ENCODE assay signal across 28 cellular contexts in genomic region chr21:29511076-29511475, GRCh38.
"Had no signal": no experiment of that assay in that cellular context is flagged by ENCODE, and none has a peak within 500 bp of the region (broad histone marks: within the 10 kb centered on the region; RNA-seq: fewer than 3 reads in every experiment).

No MANE protein-coding gene starts in this region.

- H3K4me1 Mint-ChIP-seq: activated naive CD4-positive, alpha-beta T cell treated with anti-CD3 and anti-CD28 coated beads, Interleukin-2, amount 10 ng/mL, durations not matched to agents 7 days and 5 days; activated naive CD8-positive, alpha-beta T cell treated with anti-CD3 and anti-CD28 coated beads, Interleukin-2, amount 10 ng/mL, durations not matched to agents 7 days and 5 days; immature natural killer cell had no signal

- H3K27ac Mint-ChIP-seq: activated naive CD4-positive, alpha-beta T cell treated with anti-CD3 and anti-CD28 coated beads, Interleukin-2, amount 10 ng/mL, durations not matched to agents 7 days and 5 days; activated naive CD8-positive, alpha-beta T cell treated with anti-CD3 and anti-CD28 coated beads, Interleukin-2, amount 10 ng/mL, durations not matched to agents 7 days and 5 days; activated T-helper 1 cell treated with anti-CD3 and anti-CD28 coated beads, Interleukin-12 subunit alpha, Interleukin-12 subunit beta, Interleukin-2, Interleukin-4 antibody, amounts not matched to agents 30 ng/mL and 10 ng/mL and 1 ng/mL, durations not matched to agents 14 hours and 24 hours and 36 hours; immature natural killer cell; memory B cell; naive thymus-derived CD8-positive, alpha-beta T cell had no signal

- H3K27me3 ChIP-seq: ascending aorta, foreskin keratinocyte, heart left ventricle, tibial nerve had no signal

- DNase-seq: activated CD4-positive, alpha-beta T cell treated with anti-CD3 and anti-CD28 coated beads for 48 hours; activated CD4-positive, alpha-beta T cell treated with anti-CD3 and anti-CD28 coated beads, Interleukin-2, amount 50 U/mL, for 48 hours; activated CD8-positive, alpha-beta memory T cell treated with anti-CD3 and anti-CD28 coated beads for 24 hours; activated gamma-delta T cell; activated naive CD4-positive, alpha-beta T cell treated with anti-CD3 and anti-CD28 coated beads, Interleukin-2, amount 10 ng/mL, durations not matched to agents 7 days and 5 days; activated naive CD8-positive, alpha-beta T cell treated with anti-CD3 and anti-CD28 coated beads, Interleukin-2, amount 10 ng/mL, durations not matched to agents 7 days and 5 days; activated T-cell treated with anti-CD3 and anti-CD28 coated beads, Interleukin-2, amount 50 U/mL, for 1 hour; effector CD8-positive, alpha-beta T cell; erythroblast; foreskin keratinocyte; heart left ventricle; immature natural killer cell; midbrain; naive thymus-derived CD8-positive, alpha-beta T cell; nucleus accumbens; posterior cingulate gyrus; right cardiac atrium; stimulated activated CD4-positive, alpha-beta T cell treated with anti-CD3 and anti-CD28 coated beads, Interleukin-2, amount 100 ng/mL, for 48 hours; stimulated activated naive CD4-positive, alpha-beta T cell treated with Interleukin-2 at 50 U/mL for 16 hours; WERI-Rb-1 had no signal

- FAIRE-seq: colon, endometrium, TTC549 had no signal

- H3K27me3 Mint-ChIP-seq: activated naive CD4-positive, alpha-beta T cell treated with anti-CD3 and anti-CD28 coated beads, Interleukin-2, amount 10 ng/mL, durations not matched to agents 7 days and 5 days; activated naive CD8-positive, alpha-beta T cell treated with anti-CD3 and anti-CD28 coated beads, Interleukin-2, amount 10 ng/mL, durations not matched to agents 7 days and 5 days; memory B cell; naive thymus-derived CD8-positive, alpha-beta T cell had no signal

- H3K27ac ChIP-seq: ascending aorta, foreskin keratinocyte, heart left ventricle, tibial nerve, WERI-Rb-1 had no signal

- H3K4me1 ChIP-seq: ascending aorta, foreskin keratinocyte, heart left ventricle, tibial nerve had no signal

- H3K4me3 Mint-ChIP-seq: activated naive CD4-positive, alpha-beta T cell treated with anti-CD3 and anti-CD28 coated beads, Interleukin-2, amount 10 ng/mL, durations not matched to agents 7 days and 5 days; activated naive CD8-positive, alpha-beta T cell treated with anti-CD3 and anti-CD28 coated beads, Interleukin-2, amount 10 ng/mL, durations not matched to agents 7 days and 5 days; activated T-helper 1 cell treated with anti-CD3 and anti-CD28 coated beads, Interleukin-12 subunit alpha, Interleukin-12 subunit beta, Interleukin-2, Interleukin-4 antibody, amounts not matched to agents 30 ng/mL and 10 ng/mL and 1 ng/mL, durations not matched to agents 14 hours and 24 hours and 36 hours; immature natural killer cell; memory B cell; naive thymus-derived CD8-positive, alpha-beta T cell; neural crest cell had no signal

- H3K36me3 ChIP-seq: ascending aorta, heart left ventricle, WERI-Rb-1 had no signal

- H3K4me3 ChIP-seq: ascending aorta, heart left ventricle, tibial nerve had no signal

- H3K36me3 Mint-ChIP-seq: activated naive CD4-positive, alpha-beta T cell treated with anti-CD3 and anti-CD28 coated beads, Interleukin-2, amount 10 ng/mL, durations not matched to agents 7 days and 5 days had no signal
